1 cellular context compared by ENCODE assay signal in genomic region chr13:100442095-100442832, GRCh38.
TF ChIP-seq lines count a peak whose summit lies in the region.

No MANE protein-coding gene starts in this region.

TF ChIP-seq in SK-N-SH treated with all-trans-retinoic acid at 6 μM for 48 hours, 23 proteins besides CTCF, POLR2A, EP300 and RAD21 (continued from another document):
- TF ChIP-seq ZNF565 (CRISPR knock-in tag; conservative IDR thresholded peaks at IDR 0.05; ENCODE audit: low read depth) (no peak), OSR1 (CRISPR knock-in tag; IDR thresholded peaks at IDR 0.05) (no peak), GLIS3 (CRISPR knock-in tag; IDR thresholded peaks at IDR 0.05) (no peak), SNAI2 (CRISPR knock-in tag; IDR thresholded peaks at IDR 0.05) (no peak), ARNTL (CRISPR knock-in tag; IDR thresholded peaks at IDR 0.05; ENCODE audit: borderline replicate concordance, low read depth) (no peak), BACH2 (CRISPR knock-in tag; IDR thresholded peaks at IDR 0.05; ENCODE audit: borderline replicate concordance) (no peak), ESRRG (CRISPR knock-in tag; IDR thresholded peaks at IDR 0.05) (no peak), CSDC2 (CRISPR knock-in tag; IDR thresholded peaks at IDR 0.05) (no peak)
- TF ChIP-seq, protein P1, sequence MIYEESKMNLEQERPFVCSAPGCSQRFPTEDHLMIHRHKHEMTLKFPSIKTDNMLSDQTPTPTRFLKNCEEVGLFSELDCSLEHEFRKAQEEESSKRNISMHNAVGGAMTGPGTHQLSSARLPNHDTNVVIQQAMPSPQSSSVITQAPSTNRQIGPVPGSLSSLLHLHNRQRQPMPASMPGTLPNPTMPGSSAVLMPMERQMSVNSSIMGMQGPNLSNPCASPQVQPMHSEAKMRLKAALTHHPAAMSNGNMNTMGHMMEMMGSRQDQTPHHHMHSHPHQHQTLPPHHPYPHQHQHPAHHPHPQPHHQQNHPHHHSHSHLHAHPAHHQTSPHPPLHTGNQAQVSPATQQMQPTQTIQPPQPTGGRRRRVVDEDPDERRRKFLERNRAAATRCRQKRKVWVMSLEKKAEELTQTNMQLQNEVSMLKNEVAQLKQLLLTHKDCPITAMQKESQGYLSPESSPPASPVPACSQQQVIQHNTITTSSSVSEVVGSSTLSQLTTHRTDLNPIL (CRISPR knock-in tag; IDR thresholded peaks at IDR 0.05; ENCODE audit: low read depth): no peak
- TF ChIP-seq, protein P2, sequence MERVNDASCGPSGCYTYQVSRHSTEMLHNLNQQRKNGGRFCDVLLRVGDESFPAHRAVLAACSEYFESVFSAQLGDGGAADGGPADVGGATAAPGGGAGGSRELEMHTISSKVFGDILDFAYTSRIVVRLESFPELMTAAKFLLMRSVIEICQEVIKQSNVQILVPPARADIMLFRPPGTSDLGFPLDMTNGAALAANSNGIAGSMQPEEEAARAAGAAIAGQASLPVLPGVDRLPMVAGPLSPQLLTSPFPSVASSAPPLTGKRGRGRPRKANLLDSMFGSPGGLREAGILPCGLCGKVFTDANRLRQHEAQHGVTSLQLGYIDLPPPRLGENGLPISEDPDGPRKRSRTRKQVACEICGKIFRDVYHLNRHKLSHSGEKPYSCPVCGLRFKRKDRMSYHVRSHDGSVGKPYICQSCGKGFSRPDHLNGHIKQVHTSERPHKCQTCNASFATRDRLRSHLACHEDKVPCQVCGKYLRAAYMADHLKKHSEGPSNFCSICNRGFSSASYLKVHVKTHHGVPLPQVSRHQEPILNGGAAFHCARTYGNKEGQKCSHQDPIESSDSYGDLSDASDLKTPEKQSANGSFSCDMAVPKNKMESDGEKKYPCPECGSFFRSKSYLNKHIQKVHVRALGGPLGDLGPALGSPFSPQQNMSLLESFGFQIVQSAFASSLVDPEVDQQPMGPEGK (CRISPR knock-in tag; IDR thresholded peaks at IDR 0.05; ENCODE audit: borderline replicate concordance): no peak
